ENCODE assay signal across 14 cellular contexts in genomic region chr9:8188720-8189407, GRCh38.
DNase-seq lines count a peak whose midpoint lies in the region; ATAC-seq and TF ChIP-seq lines count a peak whose summit lies in the region.
"Had no signal": no experiment of that assay in that cellular context is flagged by ENCODE, and none has a peak within 500 bp of the region (broad histone marks: within the 10 kb centered on the region; RNA-seq: fewer than 3 reads in every experiment).

No MANE protein-coding gene starts in this region.

- H3K79me2 ChIP-seq in mammary epithelial cell (ENCODE audit: insufficient read depth, low read length): no peaks in the 10 kb centered on the region

- no peak overlapping the region for H3K4me3 Mint-ChIP-seq in MCF 10A (ENCODE audit: unreplicated experiment)
- peak overlapping the region; percentile 13 for H3K4me3 Mint-ChIP-seq in activated T-helper 17 cell treated with anti-CD3 and anti-CD28 coated beads, Interleukin-2, amount 50 U/mL, for 72 hours
- no peak overlapping the region for H3K4me3 Mint-ChIP-seq in stimulated activated naive CD8-positive, alpha-beta T cell treated with anti-CD3 and anti-CD28 coated beads, Interleukin-15, Interleukin-2, amounts not matched to agents 100 ng/mL and 50 ng/mL, for 24 hours
- H3K4me3 Mint-ChIP-seq: activated naive CD8-positive, alpha-beta T cell; CD14-positive monocyte had no signal

- no peak overlapping the region for H3K4me3 ChIP-seq in mammary epithelial cell (replicated peaks in 1 of 3; ENCODE audit: insufficient read depth in 1 of 3, low read depth in 2 of 3, low read length in 3 of 3)
- no peak overlapping the region for H3K4me3 ChIP-seq in uterus
- H3K4me3 ChIP-seq in H7 (ENCODE audit: insufficient read depth, low read depth, low read length): no peak overlapping the region
- H3K4me3 ChIP-seq: MG63 had no signal

- whole genome bisulfite sequencing in mammary epithelial cell (ENCODE audit: low coverage, missing lambda C conversion rate): 66% methylated on average over 6 of the region's 6 CpGs

- H3K36me3 ChIP-seq in mammary epithelial cell (ENCODE audit: insufficient read depth, low read length) (no peaks in the 10 kb centered on the region), uterus (no peaks in the 10 kb centered on the region), H7 (replicated peaks; ENCODE audit: control insufficient read depth, insufficient read depth, low read length) (no peaks in the 10 kb centered on the region)
- H3K36me3 ChIP-seq: MG63 had no signal

- dilution Hi-C loops in mammary epithelial cell (cut with HindIII; ENCODE audit: low sequenced_read_pairs): no loop called here

- POLR2A ChIA-PET in MCF 10A (lab: Yijun Ruan, JAX): no interaction called here

- intact Hi-C loops in MCF 10A (cut with micrococcal nuclease) (no loop called here), mammary epithelial cell (cut with micrococcal nuclease) (no loop called here), uterus (cut with DNase I; ENCODE audit: low total_unique reads) (no loop called here)

- H3K4me1 ChIP-seq in mammary epithelial cell (ENCODE audit: insufficient read depth, low read length): no peaks in the 10 kb centered on the region
- H3K4me1 ChIP-seq in uterus: no peaks in the 10 kb centered on the region

- H3K9me3 Mint-ChIP-seq in MCF 10A (ENCODE audit: unreplicated experiment): peaks cover 25% of the 10 kb centered on the region
- peaks cover 10% of the 10 kb centered on the region for H3K9me3 Mint-ChIP-seq in activated T-helper 17 cell treated with anti-CD3 and anti-CD28 coated beads, Interleukin-2, amount 50 U/mL, for 72 hours
- H3K9me3 Mint-ChIP-seq in stimulated activated naive CD8-positive, alpha-beta T cell treated with anti-CD3 and anti-CD28 coated beads, Interleukin-15, Interleukin-2, amounts not matched to agents 100 ng/mL and 50 ng/mL, for 24 hours: peaks cover 16% of the 10 kb centered on the region

- H3K4me2 ChIP-seq in mammary epithelial cell (ENCODE audit: insufficient read depth, low read depth, low read length): no peak overlapping the region

- peaks cover 27% of the 10 kb centered on the region for H3K9me3 ChIP-seq in mammary epithelial cell (replicated peaks; ENCODE audit: insufficient read depth, low read length)
- peaks cover 0 to 5% of the 10 kb centered on the region in 2 donors for H3K9me3 ChIP-seq in uterus
- H3K9me3 ChIP-seq: MG63 had no signal

- H3K27me3 Mint-ChIP-seq in MCF 10A (ENCODE audit: insufficient read depth, unreplicated experiment): no peaks in the 10 kb centered on the region
- H3K27me3 Mint-ChIP-seq in activated T-helper 17 cell treated with anti-CD3 and anti-CD28 coated beads, Interleukin-2, amount 50 U/mL, for 72 hours: peaks cover 3% of the 10 kb centered on the region
- H3K27me3 Mint-ChIP-seq in stimulated activated naive CD8-positive, alpha-beta T cell treated with anti-CD3 and anti-CD28 coated beads, Interleukin-15, Interleukin-2, amounts not matched to agents 100 ng/mL and 50 ng/mL, for 24 hours: peaks cover 3% of the 10 kb centered on the region

- no peaks in the 10 kb centered on the region for H3K36me3 Mint-ChIP-seq in MCF 10A (ENCODE audit: insufficient read depth, unreplicated experiment)
- H3K36me3 Mint-ChIP-seq in activated T-helper 17 cell treated with anti-CD3 and anti-CD28 coated beads, Interleukin-2, amount 50 U/mL, for 72 hours (ENCODE audit: low read depth): no peaks in the 10 kb centered on the region
- no peaks in the 10 kb centered on the region for H3K36me3 Mint-ChIP-seq in stimulated activated naive CD8-positive, alpha-beta T cell treated with anti-CD3 and anti-CD28 coated beads, Interleukin-15, Interleukin-2, amounts not matched to agents 100 ng/mL and 50 ng/mL, for 24 hours (ENCODE audit: low read depth)
- H3K36me3 Mint-ChIP-seq: CD14-positive monocyte had no signal

- H4K20me1 ChIP-seq in mammary epithelial cell (ENCODE audit: insufficient read depth, low read length): no peaks in the 10 kb centered on the region

- no peak overlapping the region for H3K27ac Mint-ChIP-seq in MCF 10A (ENCODE audit: low read depth, unreplicated experiment)
- peak overlapping the region; percentile 36 for H3K27ac Mint-ChIP-seq in activated T-helper 17 cell treated with anti-CD3 and anti-CD28 coated beads, Interleukin-2, amount 50 U/mL, for 72 hours
- H3K27ac Mint-ChIP-seq in stimulated activated naive CD8-positive, alpha-beta T cell treated with anti-CD3 and anti-CD28 coated beads, Interleukin-15, Interleukin-2, amounts not matched to agents 100 ng/mL and 50 ng/mL, for 24 hours: peak overlapping the region; percentile 42
- H3K27ac Mint-ChIP-seq: activated naive CD8-positive, alpha-beta T cell; CD14-positive monocyte had no signal

- no peaks in the 10 kb centered on the region for H3K4me1 Mint-ChIP-seq in MCF 10A (ENCODE audit: insufficient read depth, unreplicated experiment)
- H3K4me1 Mint-ChIP-seq in activated T-helper 17 cell treated with anti-CD3 and anti-CD28 coated beads, Interleukin-2, amount 50 U/mL, for 72 hours: peaks cover 6% of the 10 kb centered on the region
- H3K4me1 Mint-ChIP-seq in stimulated activated naive CD8-positive, alpha-beta T cell treated with anti-CD3 and anti-CD28 coated beads, Interleukin-15, Interleukin-2, amounts not matched to agents 100 ng/mL and 50 ng/mL, for 24 hours (ENCODE audit: low read depth): peaks cover 20% of the 10 kb centered on the region
- H3K4me1 Mint-ChIP-seq: CD14-positive monocyte had no signal

- BruUV-seq in MCF 10A (replicated peaks; lab: Mats Ljungman, UMichigan) (no TSS peak), mammary epithelial cell (replicated peaks; lab: Mats Ljungman, UMichigan) (no TSS peak)

- H3K27me3 ChIP-seq in mammary epithelial cell (ENCODE audit: insufficient read depth, low read length) (no peaks in the 10 kb centered on the region), uterus (no peaks in the 10 kb centered on the region), H7 (ENCODE audit: control insufficient read depth, insufficient read depth, low read length) (no peaks in the 10 kb centered on the region)
- H3K27me3 ChIP-seq: MG63 had no signal

- TF ChIP-seq CTCF in MCF 10A (IDR thresholded peaks at IDR 0.05; ENCODE audit: unreplicated experiment) (no peak), mammary epithelial cell (conservative IDR thresholded peaks at IDR 0.05 in 1 of 2, IDR thresholded peaks at IDR 0.05 in 1 of 2; ENCODE audit: extremely low read depth in 1 of 2, insufficient read depth in 1 of 2, low read depth in 1 of 2, low read length in 2 of 2) (no peak), uterus (IDR thresholded peaks at IDR 0.05) (no peak)

- TF ChIP-seq POLR2A in uterus (IDR thresholded peaks at IDR 0.05): no peak

- H3K27ac ChIP-seq in mammary epithelial cell (ENCODE audit: insufficient read depth, low read depth, low read length) (no peak overlapping the region), uterus (no peak overlapping the region)

- CTCF ChIA-PET in MCF 10A (lab: Yijun Ruan, JAX): interaction anchor here (0.6 to 0.9 kb wide), 2 partner anchors 19 to 1620 kb away, joined by 3 read pairs; no protein-coding TSS in a partner anchor
- CTCF ChIA-PET in mammary epithelial cell (lab: Charles Lee; ENCODE audit: low non-redundant PET): no interaction called here

- DNase-seq in MCF 10A (ENCODE audit: unreplicated experiment) (peak; percentile 42), mammary epithelial cell (no peak), NCI-H1930 (lab: John Stamatoyannopoulos, UW) (peak; percentile 84 to 85), uterus (no peak), H7 (no peak), inferior parietal cortex (ENCODE audit: extremely low spot score) (no peak)
- DNase-seq: cerebellar nuclear complex, hippocampal formation, MG63 had no signal

- in situ Hi-C loops in mammary epithelial cell (cut with MboI; ENCODE audit: low sequenced_read_pairs in 2 of 2): no loop called here

- ATAC-seq in activated T-helper 17 cell treated with anti-CD3 and anti-CD28 coated beads, Interleukin-2, amount 50 U/mL, for 72 hours (replicated peaks): peak; percentile 87
- ATAC-seq: Right ventricle myocardium inferior had no signal

- no peak overlapping the region for H3K9ac ChIP-seq in mammary epithelial cell (ENCODE audit: insufficient read depth, low read length)

- no peak overlapping the region for H2AFZ ChIP-seq in mammary epithelial cell (ENCODE audit: low read depth, low read length)

Comparison
In these comparisons a context has a peak if more than half of its experiments do, and no peak if none do; other contexts are left out.
1. DNase-seq: peak in MCF 10A (single experiment) and NCI-H1930 (2 of 2); none in mammary epithelial cell (single experiment), uterus (0 of 2), H7 (single experiment) and inferior parietal cortex (single experiment).